8 cellular contexts compared by ENCODE assay signal in genomic region chr10:3785251-3785848, GRCh38. TPM values are rescaled to one million over a fixed set of nuclear protein-coding genes. Genes with fewer than 3 reads are reported as not detected.
A peak's percentile ranks its signal among the peaks of the same experiment; 100 is the strongest.
DNase-seq lines count a peak whose midpoint lies in the region; ATAC-seq and TF ChIP-seq lines count a peak whose summit lies in the region.

No MANE protein-coding gene starts in this region.

- peaks cover 25% of the 10 kb centered on the region for H3K4me1 Mint-ChIP-seq in activated CD4-positive, alpha-beta memory T cell treated with anti-CD3 and anti-CD28 coated beads, Interleukin-2, amount 10 ng/mL, durations not matched to agents 7 days and 5 days

- peak; percentile 74 for DNase-seq in CMK (ENCODE audit: low read depth)
- DNase-seq in HL-60 (ENCODE audit: low read depth in 1 of 2, low spot score in 1 of 2), result peak; percentile 79 to 92
- DNase-seq in NCI-H82 treated with DMSO at 0.1 percent for 48 hours (lab: John Stamatoyannopoulos, UW; ENCODE audit: unreplicated experiment), result peak; percentile 86
- DNase-seq in activated CD4-positive, alpha-beta memory T cell treated with anti-CD3 and anti-CD28 coated beads, Interleukin-2, amount 10 ng/mL, durations not matched to agents 7 days and 5 days, result peak; percentile 100
- DNase-seq in dorsolateral prefrontal cortex, result peak; percentile 96 to 99 (median 98)
- peak; percentile 99 for DNase-seq in lower lobe of right lung
- DNase-seq in stimulated activated CD4-positive, alpha-beta T cell treated with anti-CD3 and anti-CD28 coated beads, TNF-alpha, amount 100 ng/mL, for 1 hour (ENCODE audit: low read depth in 3 of 3, low spot score in 1 of 3), result peak; percentile 99 to 100 (median 99)

- POLR2A ChIA-PET in activated CD4-positive, alpha-beta memory T cell treated with anti-CD3 and anti-CD28 coated beads, Interleukin-2, amount 10 ng/mL, durations not matched to agents 7 days and 5 days (lab: Charles Lee), result interaction anchor here (0.6 to 6.8 kb wide), 68 partner anchors 10 to 1507 kb away, joined by 3 to 1053 read pairs (median 8); partner anchors contain the start of gene PITRM1

- peak overlapping the region; percentile 98 for H3K27ac Mint-ChIP-seq in activated CD4-positive, alpha-beta memory T cell treated with anti-CD3 and anti-CD28 coated beads, Interleukin-2, amount 10 ng/mL, durations not matched to agents 7 days and 5 days

- H3K27me3 Mint-ChIP-seq in activated CD4-positive, alpha-beta memory T cell treated with anti-CD3 and anti-CD28 coated beads, Interleukin-2, amount 10 ng/mL, durations not matched to agents 7 days and 5 days, result peaks cover 3% of the 10 kb centered on the region

- H3K27ac ChIP-seq in HL-60 (replicated peaks) (peak overlapping the region; percentile 97), dorsolateral prefrontal cortex (peak overlapping the region; percentile 96 to 100 (median 99)), lower lobe of right lung (peak overlapping the region; percentile 100)

- H3K4me3 ChIP-seq in HL-60 (replicated peaks; ENCODE audit: insufficient read depth, low read length) (peak overlapping the region; percentile 34), dorsolateral prefrontal cortex (peak overlapping the region; percentile 69 to 100 (median 93)), lower lobe of right lung (peak overlapping the region; percentile 90)

- ATAC-seq in GM19467 (IDR thresholded peaks at IDR 0.05; ENCODE audit: unreplicated experiment) (peak; percentile 69), lower lobe of right lung (peak; percentile 80 to 93)

- peaks cover 20% of the 10 kb centered on the region for H3K36me3 ChIP-seq in lower lobe of right lung

- CTCF ChIA-PET in activated CD4-positive, alpha-beta memory T cell treated with anti-CD3 and anti-CD28 coated beads, Interleukin-2, amount 10 ng/mL, durations not matched to agents 7 days and 5 days (lab: Charles Lee), result interaction anchor here (0.8 to 3.2 kb wide), 9 partner anchors 15 to 690 kb away, joined by 3 to 14 read pairs (median 4); no protein-coding TSS in a partner anchor

- intact Hi-C loops in dorsolateral prefrontal cortex (cut with DNase I) (loop anchor here (10.0 kb wide), 2 partner anchors 591 to 869 kb away; no protein-coding TSS in a partner anchor), lower lobe of right lung (cut with DNase I) (no loop called here)

- peak overlapping the region; percentile 97 for H3K4me3 Mint-ChIP-seq in activated CD4-positive, alpha-beta memory T cell treated with anti-CD3 and anti-CD28 coated beads, Interleukin-2, amount 10 ng/mL, durations not matched to agents 7 days and 5 days

- TF ChIP-seq CTCF in HL-60 (IDR thresholded peaks at IDR 0.05; ENCODE audit: insufficient read depth, low read length) (no peak), dorsolateral prefrontal cortex (IDR thresholded peaks at IDR 0.05 in 54 of 56, conservative IDR thresholded peaks at IDR 0.05 in 2 of 56; ENCODE audit: low read depth in 1 of 56, partially characterized antibody in 56 of 56) (peak in 6 of 56 donors; percentile 10 to 35 (median 14)), lower lobe of right lung (IDR thresholded peaks at IDR 0.05) (no peak)

- no peaks in the 10 kb centered on the region for H3K27me3 ChIP-seq in HL-60 (ENCODE audit: insufficient read depth, poor library complexity, severe bottlenecking)
- no peaks in the 10 kb centered on the region for H3K27me3 ChIP-seq in dorsolateral prefrontal cortex
- H3K27me3 ChIP-seq in lower lobe of right lung (ENCODE audit: low read depth), result no peaks in the 10 kb centered on the region

- peaks cover 5% of the 10 kb centered on the region for H3K9me3 Mint-ChIP-seq in activated CD4-positive, alpha-beta memory T cell treated with anti-CD3 and anti-CD28 coated beads, Interleukin-2, amount 10 ng/mL, durations not matched to agents 7 days and 5 days

- peaks cover 19% of the 10 kb centered on the region for H3K4me1 ChIP-seq in lower lobe of right lung

- peaks cover 57% of the 10 kb centered on the region for H3K36me3 Mint-ChIP-seq in activated CD4-positive, alpha-beta memory T cell treated with anti-CD3 and anti-CD28 coated beads, Interleukin-2, amount 10 ng/mL, durations not matched to agents 7 days and 5 days (ENCODE audit: low read depth)

- peaks cover 8% of the 10 kb centered on the region for H3K9me3 ChIP-seq in lower lobe of right lung

RNA-seq across cellular contexts. Expression of gene KLF6, which starts 0.3 kb away (rescaled TPM):
- total RNA-seq in activated CD4-positive, alpha-beta memory T cell treated with anti-CD3 and anti-CD28 coated beads, Interleukin-2, amount 10 ng/mL, durations not matched to agents 7 days and 5 days, result 100 to 1,000 TPM; 220 to 228 TPM
- total RNA-seq in dorsolateral prefrontal cortex (100 to 1,000 TPM in 1 of 120 experiments, 10 to 100 TPM in 119; 22.3 to 102 (median 41.8) TPM), lower lobe of right lung (242 TPM)

Comparison
In these comparisons a context has a peak if more than half of its experiments do, and no peak if none do; other contexts are left out.
1. Peak in every context shown above with its lines: DNase-seq, ATAC-seq, H3K4me3 ChIP-seq and H3K27ac ChIP-seq.
2. H3K4me3 ChIP-seq: peak in every context shown above with its lines; median percentile 93 in dorsolateral prefrontal cortex; 90 in lower lobe of right lung; 34 in HL-60.